ENCODE assay signal across 16 cellular contexts in genomic region chr14:95150910-95151309, GRCh38.
"Had no signal": no experiment of that assay in that cellular context is flagged by ENCODE, and none has a peak within 500 bp of the region (broad histone marks: within the 10 kb centered on the region; RNA-seq: fewer than 3 reads in every experiment).

No MANE protein-coding gene starts in this region.

- H3K4me3 Mint-ChIP-seq: activated CD4-positive, alpha-beta memory T cell treated with anti-CD3 and anti-CD28 coated beads, Interleukin-2, amount 10 ng/mL, durations not matched to agents 7 days and 5 days; central memory CD8-positive, alpha-beta T cell; T-helper 2 cell treated with Interferon-gamma antibody and Interleukin-4, amounts not matched to agents 5 μg/mL and 100 μg/mL, for 36 hours; type B pancreatic cell had no signal

- H3K27ac Mint-ChIP-seq: activated CD4-positive, alpha-beta memory T cell treated with anti-CD3 and anti-CD28 coated beads, Interleukin-2, amount 10 ng/mL, durations not matched to agents 7 days and 5 days; progenitor cell of endocrine pancreas; T-helper 2 cell treated with Interferon-gamma antibody and Interleukin-4, amounts not matched to agents 5 μg/mL and 100 μg/mL, for 36 hours; type B pancreatic cell had no signal

- H3K4me3 ChIP-seq: hepatocyte had no signal

- H3K27ac ChIP-seq: hepatocyte had no signal

- H3K27me3 Mint-ChIP-seq: activated CD4-positive, alpha-beta memory T cell treated with anti-CD3 and anti-CD28 coated beads, Interleukin-2, amount 10 ng/mL, durations not matched to agents 7 days and 5 days; brain; central memory CD8-positive, alpha-beta T cell; progenitor cell of endocrine pancreas; type B pancreatic cell had no signal

- ATAC-seq: right cardiac atrium had no signal

- H3K4me2 ChIP-seq: hepatocyte had no signal

- H3K27me3 ChIP-seq: hepatocyte had no signal

- DNase-seq: activated CD4-positive, alpha-beta memory T cell treated with anti-CD3 and anti-CD28 coated beads, Interleukin-2, amount 10 ng/mL, durations not matched to agents 7 days and 5 days; activated CD4-positive, CD25-positive, alpha-beta regulatory T cell treated with anti-CD3 and anti-CD28 coated beads, Interleukin-2, amount 50 U/mL, for 72 hours; activated naive CD4-positive, alpha-beta T cell treated with anti-CD3 and anti-CD28 coated beads, Interleukin-2, amount 50 U/mL, for 16 hours; amygdala; cortex of kidney; effector CD8-positive, alpha-beta T cell; right cardiac atrium; small intestine; substantia nigra; SW 1271 had no signal

- H3K9me3 Mint-ChIP-seq: central memory CD8-positive, alpha-beta T cell had no signal
